1 cellular context compared by ENCODE assay signal in genomic region chr21:17819114-17819877, GRCh38.
TF ChIP-seq lines count a peak whose summit lies in the region.

Gene C21orf91 (minus strand): TSS chr21:17819356. CDS start chr21:17818318, 1,038 bp downstream.

TF ChIP-seq in K562, 482 proteins besides CTCF, POLR2A, EP300 and RAD21 (continued from another document and continues in another):
- TF ChIP-seq THAP12 (CRISPR knock-in tag; IDR thresholded peaks at IDR 0.05) (peak; percentile 69; the same call in 1 of the 2 replicates), KLF6 (CRISPR knock-in tag; IDR thresholded peaks at IDR 0.05; ENCODE audit: borderline replicate concordance) (no peak; the same call in 1 of the 2 replicates), SIX5 (IDR thresholded peaks at IDR 0.05; ENCODE audit: borderline replicate concordance in 1 of 2, insufficient read depth in 1 of 2, low read depth in 1 of 2, low read length in 2 of 2) (peak in 1 of 2 experiments; percentile 6; a peak in 1 of 4 replicates), SMAD1 (IDR thresholded peaks at IDR 0.05; ENCODE audit: low read depth, low read length, partially characterized antibody) (no peak), NCOA6 (IDR thresholded peaks at IDR 0.05) (peak; percentile 91), ZBTB11 (CRISPR knock-in tag; IDR thresholded peaks at IDR 0.05) (peak in 2 of 3 experiments; percentile 58 to 94; a peak in 4 of 6 replicates), RB1 (IDR thresholded peaks at IDR 0.05; ENCODE audit: low read depth) (peak; percentile 91), SUPT5H (IDR thresholded peaks at IDR 0.05) (peak; percentile 86), AFF4 (CRISPR knock-in tag; IDR thresholded peaks at IDR 0.05) (no peak), POU5F1 (IDR thresholded peaks at IDR 0.05; ENCODE audit: borderline replicate concordance, low read depth, low read length, partially characterized antibody) (no peak), KDM5B (IDR thresholded peaks at IDR 0.05; ENCODE audit: insufficient replicate concordance, low read depth, low read length) (peak; percentile 91), HNRNPLL (IDR thresholded peaks at IDR 0.05; ENCODE audit: low read depth, low read length, poor library complexity, severe bottlenecking) (peak; percentile 45), CBX3 (IDR thresholded peaks at IDR 0.05; ENCODE audit: borderline replicate concordance in 1 of 2, low read length in 2 of 2) (0 out of 3 replicates have a peak, but pooled peaks of 1 of the 2 experiments have one; percentile 27), TAF1 (IDR thresholded peaks at IDR 0.05; ENCODE audit: control insufficient read depth, extremely low read depth, insufficient read depth, low read length, severe bottlenecking) (peak; percentile 95), TCF7L2 (IDR thresholded peaks at IDR 0.05; ENCODE audit: low read depth, low read length) (peak; percentile 87), YY1 (IDR thresholded peaks at IDR 0.05; ENCODE audit: borderline replicate concordance in 1 of 3, control insufficient read depth in 1 of 3, extremely low read depth in 1 of 3, insufficient read depth in 3 of 3, insufficient read length in 1 of 3, insufficient replicate concordance in 2 of 3, low read depth in 1 of 3, low read length in 2 of 3) (peak in 2 of 3 experiments; percentile 37 to 65), CREM (IDR thresholded peaks at IDR 0.05; ENCODE audit: low read depth) (peak; percentile 8; the same call in 1 of the 2 replicates), FOXM1 (IDR thresholded peaks at IDR 0.05; ENCODE audit: low read depth) (peak; percentile 87), FOXM1 (CRISPR knock-in tag; IDR thresholded peaks at IDR 0.05; ENCODE audit: low read depth) (0 out of 2 replicates have a peak, but pooled peaks have one; percentile 30), TBP (optimal IDR thresholded peaks at IDR 0.05; ENCODE audit: low read depth, low read length) (peak; percentile 93), ZFP1 (CRISPR knock-in tag; IDR thresholded peaks at IDR 0.05) (0 out of 2 replicates have a peak, but pooled peaks have one; percentile 13), EP400 (IDR thresholded peaks at IDR 0.05) (peak; percentile 50; the same call in 1 of the 2 replicates), CTBP1 (IDR thresholded peaks at IDR 0.05; ENCODE audit: borderline replicate concordance) (peak; percentile 92), ETV1 (tag; conservative IDR thresholded peaks at IDR 0.05; ENCODE audit: low read depth) (peak; percentile 69), ZBTB40 (IDR thresholded peaks at IDR 0.05) (peak; percentile 61), ZBTB40 (CRISPR knock-in tag; IDR thresholded peaks at IDR 0.05) (no peak), BCLAF1 (IDR thresholded peaks at IDR 0.05; ENCODE audit: borderline replicate concordance in 1 of 2, control insufficient read depth in 1 of 2, low read depth in 2 of 2, low read length in 1 of 2) (peak in 1 of 2 experiments; percentile 98; a peak in 2 of 4 replicates), XRCC5 (IDR thresholded peaks at IDR 0.05; ENCODE audit: low read depth, low read length) (peak; percentile 68; the same call in 1 of the 2 replicates), ZBTB7A (IDR thresholded peaks at IDR 0.05; ENCODE audit: borderline replicate concordance, control insufficient read depth, low read depth, low read length) (0 out of 2 replicates have a peak, but pooled peaks have one; percentile 42), POLR2G (IDR thresholded peaks at IDR 0.05; ENCODE audit: low read depth, low read length) (peak; percentile 99)
